In genomic region chr2:217366996-217367395, GRCh38 we compare ENCODE assay signal across 26 cellular contexts.
DNase-seq lines count a peak whose midpoint lies in the region; ATAC-seq and TF ChIP-seq lines count a peak whose summit lies in the region.
"Had no signal": no experiment of that assay in that cellular context is flagged by ENCODE, and none has a peak within 500 bp of the region (broad histone marks: within the 10 kb centered on the region; RNA-seq: fewer than 3 reads in every experiment).

No MANE protein-coding gene starts in this region.

- no peak overlapping the region for H3K9ac ChIP-seq in endodermal cell (ENCODE audit: extremely low read depth, low read length, poor library complexity, severe bottlenecking)
- no peak overlapping the region for H3K9ac ChIP-seq in trophoblast cell (ENCODE audit: low read length)
- no peak overlapping the region for H3K9ac ChIP-seq in H9 (ENCODE audit: extremely low read depth, insufficient read length, low read length)
- H3K9ac ChIP-seq: parathyroid adenoma had no signal

- H3K4me1 Mint-ChIP-seq in endodermal cell (peaks cover 37% of the 10 kb centered on the region), H9 (peaks cover 2 to 4% of the 10 kb centered on the region in 2 experiments; a peak in 3 of 4 replicates)
- H3K4me1 Mint-ChIP-seq: stimulated activated effector memory CD8-positive, alpha-beta T cell treated with anti-CD3 and anti-CD28 coated beads, Interleukin-12 subunit alpha, Interleukin-12 subunit beta, amount 100 ng/mL, for 72 hours had no signal

- no peak overlapping the region for H2BK120ac ChIP-seq in trophoblast cell (ENCODE audit: insufficient read depth, low read length, poor library complexity)
- no peak overlapping the region for H2BK120ac ChIP-seq in H9 (ENCODE audit: low read depth, low read length, poor library complexity, severe bottlenecking)

- H3K9me2 ChIP-seq in PC-9 (ENCODE audit: insufficient read depth) = no peaks in the 10 kb centered on the region

- no peak for DNase-seq in HEK293T (ENCODE audit: extremely low spot score)
- DNase-seq in PC-9 = peak in 1 of 2 experiments; percentile 85
- DNase-seq in endodermal cell = no peak
- peak; percentile 84 to 91 for DNase-seq in trophoblast cell
- no peak for DNase-seq in NCI-H510A treated with DMSO at 0.1 percent for 48 hours (lab: John Stamatoyannopoulos, UW)
- no peak for DNase-seq in H9
- DNase-seq in GM13976 (ENCODE audit: low spot score) = no peak
- DNase-seq: activated CD8-positive, alpha-beta memory T cell treated with anti-CD3 and anti-CD28 coated beads for 24 hours; activated T-cell treated with anti-CD3 and anti-CD28 coated beads, Interleukin-2, amount 50 U/mL, for 24 hours; CD4-positive, alpha-beta T cell; DMS 273 treated with DMSO at 0.1 percent for 48 hours; HCEC 1CT; heart left ventricle; left ventricle myocardium inferior; NCI-H1105 treated with DMSO at 0.1 percent for 48 hours; NCI-H2029 treated with DMSO at 0.1 percent for 48 hours; NCI-H446 treated with DMSO at 0.1 percent for 48 hours; stimulated activated CD4-positive, alpha-beta T cell treated with anti-CD3 and anti-CD28 coated beads, Interleukin-2, amount 100 ng/mL, for 24 hours; SW 1271 had no signal

- H3K79me2 ChIP-seq in PC-9 (ENCODE audit: low read depth) (no peaks in the 10 kb centered on the region), trophoblast cell (ENCODE audit: control insufficient read depth, insufficient read depth, low read length, poor library complexity) (peaks cover 5% of the 10 kb centered on the region), H9 (ENCODE audit: insufficient read depth, low read length) (no peaks in the 10 kb centered on the region)
- H3K79me2 ChIP-seq: parathyroid adenoma had no signal

- WGBS in endodermal cell (ENCODE audit: insufficient coverage in 1 of 2, insufficient read length in 1 of 2), 2 experiments = 57 to 100% methylated on average over 1 to 3 of the region's 3 CpGs
- no CpG with 5 or more reads among the region's 3 CpGs for WGBS in trophoblast cell (ENCODE audit: extremely low coverage, insufficient coverage, insufficient read length)
- no CpG with 5 or more reads among the region's 3 CpGs for WGBS in H9 (ENCODE audit: extremely low coverage, insufficient read length, low lambda C conversion rate)

- CTCF ChIA-PET in HEK293T (lab: Yijun Ruan, JAX) = no interaction called here
- CTCF ChIA-PET in PC-9 (lab: Charles Lee) = no interaction called here

- no peak overlapping the region for H2BK5ac ChIP-seq in trophoblast cell (ENCODE audit: low read depth, low read length, poor library complexity)
- no peak overlapping the region for H2BK5ac ChIP-seq in H9 (ENCODE audit: insufficient read length, low read length)

- no peak overlapping the region for H4K91ac ChIP-seq in trophoblast cell (ENCODE audit: low read depth, low read length)
- H4K91ac ChIP-seq in H9 (ENCODE audit: insufficient read length, low read depth, low read length) = no peak overlapping the region

- H3K27me3 Mint-ChIP-seq in endodermal cell (ENCODE audit: insufficient read depth) (peaks cover 13% of the 10 kb centered on the region), H9 (ENCODE audit: low read depth) (peaks cover 38% of the 10 kb centered on the region)
- H3K27me3 Mint-ChIP-seq: activated T-cell treated with anti-CD3 and anti-CD28 coated beads, Interleukin-2, amount 50 U/mL, for 24 hours; CD4-positive, alpha-beta T cell had no signal

- H3K56ac ChIP-seq in H9 (ENCODE audit: insufficient read length, low read depth, low read length) = no peak overlapping the region

- in situ Hi-C loops in GM13976 (cut with MboI; ENCODE audit: low sequenced_read_pairs, unreplicated experiment) = no loop called here

- peak overlapping the region; percentile 45 for H3K4me2 ChIP-seq in PC-9
- no peak overlapping the region for H3K4me2 ChIP-seq in trophoblast cell (ENCODE audit: low read length)
- H3K4me2 ChIP-seq in H9 (ENCODE audit: insufficient read depth, insufficient read length, low read length) = no peak overlapping the region

- peaks cover 51% of the 10 kb centered on the region for H3F3A ChIP-seq in PC-9 (ENCODE audit: insufficient read depth, low read depth)

- H3K9me3 ChIP-seq in PC-9 (ENCODE audit: insufficient read depth, low read depth) (no peaks in the 10 kb centered on the region; the same call in 1 of the 2 replicates), endodermal cell (ENCODE audit: control insufficient read depth, low read length) (no peaks in the 10 kb centered on the region), trophoblast cell (ENCODE audit: insufficient read depth, low read depth, low read length) (no peaks in the 10 kb centered on the region), H9 (ENCODE audit: control insufficient read depth, low read depth, low read length) (no peaks in the 10 kb centered on the region)
- H3K9me3 ChIP-seq: heart left ventricle, left ventricle myocardium inferior had no signal

- H3K36me3 ChIP-seq in PC-9 (ENCODE audit: low read depth) (no peaks in the 10 kb centered on the region), endodermal cell (ENCODE audit: control insufficient read depth, insufficient read depth, low read length) (no peaks in the 10 kb centered on the region), trophoblast cell (ENCODE audit: control insufficient read depth in 1 of 2, insufficient read depth in 2 of 2, low read length in 2 of 2) (no peaks in the 10 kb centered on the region)
- H3K36me3 ChIP-seq: heart left ventricle, left ventricle myocardium inferior had no signal

- no peak overlapping the region for H2BK15ac ChIP-seq in H9 (ENCODE audit: low read depth, low read length)

- H3K4me3 ChIP-seq in PC-9 = 0 out of 2 replicates have a peak overlapping the region, but pooled peaks have one; percentile 29
- no peak overlapping the region for H3K4me3 ChIP-seq in endodermal cell (ENCODE audit: low read length)
- no peak overlapping the region for H3K4me3 ChIP-seq in trophoblast cell (ENCODE audit: low read depth, low read length)
- H3K4me3 ChIP-seq: coronary artery, heart left ventricle, left ventricle myocardium inferior had no signal

- H3T11ph ChIP-seq in H9 (ENCODE audit: low read length) = no peak overlapping the region

- POLR2A ChIA-PET in HEK293T (lab: Yijun Ruan, JAX) (no interaction called here), PC-9 (lab: Charles Lee; ENCODE audit: unreplicated experiment) (interaction anchor here (0.7 kb wide), 1 partner anchor 35 kb away, joined by 3 read pairs; no protein-coding TSS in a partner anchor)

- H3K4ac ChIP-seq in trophoblast cell (ENCODE audit: low read depth, low read length) (no peak overlapping the region), H9 (ENCODE audit: low read depth, low read length) (no peak overlapping the region)

- no peak overlapping the region for H2BK20ac ChIP-seq in H9 (ENCODE audit: low read depth, low read length, poor library complexity, severe bottlenecking)

- H3K23ac ChIP-seq in trophoblast cell (ENCODE audit: low read length) (no peak overlapping the region), H9 (ENCODE audit: insufficient read length, low read depth, low read length) (no peak overlapping the region)

- H4K5ac ChIP-seq in H9 (ENCODE audit: insufficient read length, low read depth, low read length) = no peak overlapping the region

- H2AFZ ChIP-seq in PC-9 (no peak overlapping the region), trophoblast cell (ENCODE audit: insufficient read depth, low read length, poor library complexity) (no peak overlapping the region), H9 (ENCODE audit: low read length) (no peak overlapping the region)
- H2AFZ ChIP-seq: parathyroid adenoma had no signal

- H3K27me3 ChIP-seq in PC-9 (ENCODE audit: insufficient read depth, low read depth) = no peaks in the 10 kb centered on the region
- no peaks in the 10 kb centered on the region for H3K27me3 ChIP-seq in endodermal cell (ENCODE audit: control insufficient read depth, insufficient read depth, low read length, poor library complexity, severe bottlenecking)
- H3K27me3 ChIP-seq in trophoblast cell (ENCODE audit: insufficient read depth, low read length) = no peaks in the 10 kb centered on the region
- no peaks in the 10 kb centered on the region; the same call in 1 of the 2 replicates for H3K27me3 ChIP-seq in H9 (ENCODE audit: insufficient read depth, low read length)
- H3K27me3 ChIP-seq: heart left ventricle had no signal

- H3K23me2 ChIP-seq in H9 (ENCODE audit: insufficient read length, low read depth, low read length, poor library complexity, severe bottlenecking) = no peaks in the 10 kb centered on the region

- H3K79me1 ChIP-seq in trophoblast cell (ENCODE audit: low read length) = peaks cover 20% of the 10 kb centered on the region
- H3K79me1 ChIP-seq in H9 (ENCODE audit: insufficient read depth, low read depth, low read length, poor library complexity, severe bottlenecking) = no peaks in the 10 kb centered on the region

- no peak overlapping the region for H3K27ac Mint-ChIP-seq in endodermal cell
- H3K27ac Mint-ChIP-seq in H9 = no peak overlapping the region
- H3K27ac Mint-ChIP-seq: activated T-cell treated with anti-CD3 and anti-CD28 coated beads, Interleukin-2, amount 50 U/mL, for 24 hours; CD4-positive, alpha-beta T cell; natural killer cell treated with Interleukin-12 subunit alpha and Interleukin-12 subunit beta and Interleukin-15 and Interleukin-18, amount 100 ng/mL, for 72 hours; stimulated activated effector memory CD8-positive, alpha-beta T cell treated with anti-CD3 and anti-CD28 coated beads, Interleukin-12 subunit alpha, Interleukin-12 subunit beta, amount 100 ng/mL, for 72 hours had no signal

- H3K4me1 ChIP-seq in PC-9 (replicated peaks; ENCODE audit: insufficient read depth) = peaks cover 64% of the 10 kb centered on the region
- H3K4me1 ChIP-seq in endodermal cell (ENCODE audit: control insufficient read depth, insufficient read depth, low read length) = peaks cover 39% of the 10 kb centered on the region
- H3K4me1 ChIP-seq in trophoblast cell (ENCODE audit: control insufficient read depth in 1 of 2, insufficient read depth in 2 of 2, low read length in 2 of 2) = peaks cover 10 to 24% of the 10 kb centered on the region in 2 experiments
- H3K4me1 ChIP-seq in H9 (ENCODE audit: insufficient read depth, low read length) = no peaks in the 10 kb centered on the region

- H2BK12ac ChIP-seq in trophoblast cell (ENCODE audit: low read length) = no peak overlapping the region
- H2BK12ac ChIP-seq in H9 (ENCODE audit: insufficient read length, low read depth, low read length) = no peak overlapping the region

- H4K8ac ChIP-seq in trophoblast cell (ENCODE audit: low read depth, low read length) = no peak overlapping the region
- no peak overlapping the region for H4K8ac ChIP-seq in H9 (replicated peaks; ENCODE audit: insufficient read length, low read depth, low read length)

- H4K20me1 ChIP-seq in PC-9 (ENCODE audit: insufficient read depth) = no peaks in the 10 kb centered on the region
- H4K20me1 ChIP-seq in H9 (ENCODE audit: control insufficient read depth, insufficient read depth, insufficient read length) = no peaks in the 10 kb centered on the region

- H3K18ac ChIP-seq in trophoblast cell (ENCODE audit: low read length) (no peak overlapping the region), H9 (ENCODE audit: insufficient read length, low read depth, low read length) (no peak overlapping the region)

- H3K9me3 Mint-ChIP-seq in endodermal cell (no peaks in the 10 kb centered on the region), H9 (no peaks in the 10 kb centered on the region; a peak in 1 of 5 replicates)
- H3K9me3 Mint-ChIP-seq: activated T-cell treated with anti-CD3 and anti-CD28 coated beads, Interleukin-2, amount 50 U/mL, for 24 hours; CD4-positive, alpha-beta T cell; stimulated activated effector memory CD8-positive, alpha-beta T cell treated with anti-CD3 and anti-CD28 coated beads, Interleukin-12 subunit alpha, Interleukin-12 subunit beta, amount 100 ng/mL, for 72 hours had no signal

- H3K14ac ChIP-seq in trophoblast cell (ENCODE audit: low read length) (no peak overlapping the region), H9 (ENCODE audit: insufficient read depth, low read length) (no peak overlapping the region)

- H4K12ac ChIP-seq in trophoblast cell (ENCODE audit: low read depth, low read length) = no peak overlapping the region

- no peak overlapping the region for H2AK5ac ChIP-seq in trophoblast cell (ENCODE audit: low read length)
- H2AK5ac ChIP-seq in H9 (ENCODE audit: insufficient read length, low read length) = no peak overlapping the region

- H3K4me3 Mint-ChIP-seq in endodermal cell (no peak overlapping the region), H9 (no peak overlapping the region)
- H3K4me3 Mint-ChIP-seq: activated T-cell treated with anti-CD3 and anti-CD28 coated beads, Interleukin-2, amount 50 U/mL, for 24 hours; CD4-positive, alpha-beta T cell; natural killer cell treated with Interleukin-12 subunit alpha and Interleukin-12 subunit beta and Interleukin-15 and Interleukin-18, amount 100 ng/mL, for 72 hours; stimulated activated effector memory CD8-positive, alpha-beta T cell treated with anti-CD3 and anti-CD28 coated beads, Interleukin-12 subunit alpha, Interleukin-12 subunit beta, amount 100 ng/mL, for 72 hours had no signal

- H3K27ac ChIP-seq in PC-9 (peak overlapping the region; percentile 86), endodermal cell (ENCODE audit: low read depth, low read length) (peak overlapping the region; percentile 72), trophoblast cell (ENCODE audit: low read depth, low read length) (peak overlapping the region; percentile 94), H9 (ENCODE audit: insufficient read length, low read depth, low read length) (no peak overlapping the region)
- H3K27ac ChIP-seq: coronary artery, left ventricle myocardium inferior, parathyroid adenoma had no signal

- TF ChIP-seq CTCF in PC-9 (conservative IDR thresholded peaks at IDR 0.05) (no peak), endodermal cell (conservative IDR thresholded peaks at IDR 0.05) (no peak), H9 (conservative IDR thresholded peaks at IDR 0.05) (no peak), GM13976 (IDR thresholded peaks at IDR 0.05; ENCODE audit: borderline replicate concordance, control extremely low read depth, extremely low read depth, insufficient read depth, missing control alignments) (no peak)

- BruUV-seq in PC-9 (replicated peaks; lab: Mats Ljungman, UMichigan) = no TSS peak

- intact Hi-C loops in PC-9 (cut with micrococcal nuclease; ENCODE audit: unreplicated experiment) = loop anchor here (2.0 kb wide), 2 partner anchors 22 to 76 kb away; no protein-coding TSS in a partner anchor

- ATAC-seq in GM21360 (IDR thresholded peaks at IDR 0.05; ENCODE audit: unreplicated experiment) = no peak
- ATAC-seq: activated CD4-positive, CD25-positive, alpha-beta regulatory T cell treated with anti-CD3 and anti-CD28 coated beads, Interleukin-2, amount 50 U/mL, for 24 hours; heart left ventricle; natural killer cell treated with Interleukin-12 subunit alpha and Interleukin-12 subunit beta and Interleukin-15 and Interleukin-18, amount 100 ng/mL, for 72 hours; Right ventricle myocardium inferior; stimulated activated effector memory CD8-positive, alpha-beta T cell treated with anti-CD3 and anti-CD28 coated beads, Interleukin-12 subunit alpha, Interleukin-12 subunit beta, amount 100 ng/mL, for 72 hours had no signal

- H3K36me3 Mint-ChIP-seq in endodermal cell (ENCODE audit: low read depth) = no peaks in the 10 kb centered on the region
- H3K36me3 Mint-ChIP-seq in H9 (ENCODE audit: insufficient read depth in 1 of 3, low read depth in 3 of 3) = no peaks in the 10 kb centered on the region
- H3K36me3 Mint-ChIP-seq: stimulated activated effector memory CD8-positive, alpha-beta T cell treated with anti-CD3 and anti-CD28 coated beads, Interleukin-12 subunit alpha, Interleukin-12 subunit beta, amount 100 ng/mL, for 72 hours had no signal

Comparison
In these comparisons a context has a peak if more than half of its experiments do, and no peak if none do; other contexts are left out.
1. DNase-seq: peak in trophoblast cell (2 of 2); none in HEK293T (single experiment), endodermal cell (single experiment), NCI-H510A treated with DMSO at 0.1 percent for 48 hours (single experiment), H9 (single experiment) and GM13976 (single experiment).